ENCODE assay signal across 9 cellular contexts in the genomic region with DNA sequence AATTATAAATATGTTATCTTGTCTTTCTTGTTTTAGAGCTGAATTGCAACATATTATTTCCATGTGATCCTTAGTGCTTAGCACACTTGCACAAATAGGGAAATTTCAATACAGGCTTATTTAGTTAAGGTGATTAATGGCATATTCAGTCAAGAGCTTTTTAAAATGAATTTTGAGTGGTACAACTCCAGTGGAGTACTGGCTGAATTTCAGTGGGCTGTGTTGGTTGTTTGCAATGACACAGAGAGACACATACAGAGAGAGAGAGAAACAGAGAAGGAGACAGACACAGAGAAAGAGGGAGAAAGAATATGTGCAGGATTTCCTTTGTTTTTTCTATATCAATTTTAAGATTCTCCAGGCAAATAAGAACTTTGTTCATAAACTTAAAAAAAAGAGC.
"Had no signal": no experiment of that assay in that cellular context is flagged by ENCODE, and none has a peak within 500 bp of the region (broad histone marks: within the 10 kb centered on the region; RNA-seq: fewer than 3 reads in every experiment).

No MANE protein-coding gene starts in this region.

- H2AFZ ChIP-seq: GM23248, GM23338 had no signal

- ATAC-seq: GM23338, HCT116 had no signal

- H3K9me3 ChIP-seq: HAP-1 had no signal

- H3K36me3 ChIP-seq: HAP-1 had no signal

- H3K4me2 ChIP-seq: GM23338 had no signal

- H3K27ac Mint-ChIP-seq: GM23338, H9, HFFc6 had no signal

- H3K4me1 Mint-ChIP-seq: GM23338, H9 had no signal

- H3K27ac ChIP-seq: GM23248 had no signal

- H3K4me1 ChIP-seq: HAP-1 had no signal

- H3K9ac ChIP-seq: GM23248 had no signal

- H3K9me3 Mint-ChIP-seq: GM23338, H9 had no signal

- H3K4me3 Mint-ChIP-seq: GM23338, H9, HFFc6 had no signal

- DNase-seq: GM23248, GOT3, H7, H9, HCEC 1CT, HFFc6 had no signal

- H3K4me3 ChIP-seq: GM23248, GM23338, HAP-1 had no signal
